In the genomic region with DNA sequence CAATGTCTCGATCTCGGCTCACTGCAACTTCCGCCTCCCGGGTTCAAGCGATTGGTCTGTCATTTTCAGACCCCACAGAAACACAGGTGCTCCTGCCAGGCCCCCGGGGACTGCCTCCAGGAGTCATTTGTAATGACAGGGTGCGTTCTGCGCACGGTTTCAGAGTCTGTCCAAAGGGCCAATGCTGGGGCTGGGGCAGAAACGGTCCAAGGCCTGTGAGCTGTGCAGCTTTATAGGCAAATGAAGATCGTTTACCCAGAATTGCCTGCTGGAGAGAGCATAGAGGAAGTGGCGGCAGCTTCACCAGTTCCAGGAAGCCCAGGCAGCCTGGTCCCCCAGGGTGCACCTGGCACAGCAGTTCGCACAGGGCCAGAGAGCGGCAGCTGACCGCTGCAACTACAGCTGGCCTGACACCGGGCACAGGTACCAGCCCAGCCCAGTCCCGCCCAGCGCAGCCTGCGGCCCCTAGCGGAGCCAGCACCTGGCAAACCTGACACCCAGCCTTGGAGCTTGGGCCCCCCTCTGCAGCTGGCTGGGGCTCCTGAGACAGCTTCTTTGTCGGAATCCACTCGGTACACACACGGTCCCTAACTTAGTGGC, we compare ENCODE assay signal across 8 cellular contexts.
DNase-seq lines count a peak whose midpoint lies in the region; ATAC-seq and TF ChIP-seq lines count a peak whose summit lies in the region.
"Not testable (repeated sequence)": the region's sequence is repeated elsewhere in the genome, so short reads cannot be mapped to it uniquely, and the experiment has no call there.

No MANE protein-coding gene starts in this region.

- WGBS in esophagus muscularis mucosa = 73% methylated on average over 15 of the region's 23 CpGs
- WGBS in tibial nerve, 2 donors = 69 to 77% methylated on average over 23 of the region's 23 CpGs

- H3K27me3 ChIP-seq in esophagus muscularis mucosa, neutrophil, tibial nerve: not testable (repeated sequence)

- not testable (repeated sequence) for TF ChIP-seq CTCF in esophagus muscularis mucosa (IDR thresholded peaks at IDR 0.05); neutrophil (IDR thresholded peaks at IDR 0.05); tibial nerve (IDR thresholded peaks at IDR 0.05)

- DNase-seq in NOMO-1 treated with DMSO at 0.1 percent for 48 hours (lab: John Stamatoyannopoulos, UW; ENCODE audit: unreplicated experiment) (peak; percentile 28), activated T-cell treated with anti-CD3 and anti-CD28 coated beads for 1 hour (ENCODE audit: low read depth) (peak; percentile 17)
- DNase-seq in esophagus muscularis mucosa (ENCODE audit: extremely low spot score); tibial nerve (ENCODE audit: low spot score in 2 of 2): not testable (repeated sequence)

- H3K4me1 ChIP-seq in esophagus muscularis mucosa (peaks cover 58 to 90% (median 73%) of the 10 kb centered on the region in 4 donors), neutrophil (ENCODE audit: control insufficient read depth in 1 of 2, insufficient read depth in 1 of 2, low read depth in 1 of 2, low read length in 1 of 2) (peaks cover 17 to 18% of the 10 kb centered on the region in 2 experiments), tibial nerve (peaks cover 0 to 57% (median 48%) of the 10 kb centered on the region in 4 donors)

- intact Hi-C loops in esophagus muscularis mucosa (cut with DNase I) = not testable (repeated sequence)

- H3K36me3 ChIP-seq in esophagus muscularis mucosa = peaks cover 0 to 14% (median 5%) of the 10 kb centered on the region in 4 donors
- H3K36me3 ChIP-seq in neutrophil, tibial nerve: not testable (repeated sequence)

- TF ChIP-seq EP300 in esophagus muscularis mucosa (IDR thresholded peaks at IDR 0.05); tibial nerve (IDR thresholded peaks at IDR 0.05): not testable (repeated sequence)

- H3K9me3 ChIP-seq in esophagus muscularis mucosa, neutrophil, tibial nerve: not testable (repeated sequence)

- peak; percentile 39 for ATAC-seq in GM18499 (IDR thresholded peaks at IDR 0.05; ENCODE audit: insufficient read depth, unreplicated experiment)
- ATAC-seq in GM21528 (IDR thresholded peaks at IDR 0.05; ENCODE audit: low FRiP score, unreplicated experiment) = peak; percentile 52
- peak; percentile 74 for ATAC-seq in HG03354 (IDR thresholded peaks at IDR 0.05; ENCODE audit: poor library complexity, severe bottlenecking, unreplicated experiment)

- H3K27ac ChIP-seq in esophagus muscularis mucosa (replicated peaks in 1 of 4) (peak overlapping the region; percentile 82 to 90 (median 87)), neutrophil (peak overlapping the region; percentile 72), tibial nerve (peak overlapping the region in 3 of 4 donors; percentile 52 to 80 (median 66))

- H3K4me3 ChIP-seq in esophagus muscularis mucosa (peak overlapping the region in 1 of 4 donors; percentile 32), neutrophil (ENCODE audit: low read depth in 1 of 2, low read length in 1 of 2) (peak overlapping the region; percentile 37 to 40), tibial nerve (peak overlapping the region in 1 of 4 donors; percentile 14)

- not testable (repeated sequence) for TF ChIP-seq POLR2A in esophagus muscularis mucosa (IDR thresholded peaks at IDR 0.05; ENCODE audit: low read depth); tibial nerve (IDR thresholded peaks at IDR 0.05)
